13 cellular contexts compared by ENCODE assay signal in genomic region chr13:106156468-106156867, GRCh38.
DNase-seq lines count a peak whose midpoint lies in the region; ATAC-seq and TF ChIP-seq lines count a peak whose summit lies in the region.
"Had no signal": no experiment of that assay in that cellular context is flagged by ENCODE, and none has a peak within 500 bp of the region (broad histone marks: within the 10 kb centered on the region; RNA-seq: fewer than 3 reads in every experiment).

No MANE protein-coding gene starts in this region.

- no peaks in the 10 kb centered on the region for H3K9me3 ChIP-seq in mesodermal cell (ENCODE audit: control insufficient read depth, low read length)
- H3K9me3 ChIP-seq: SJCRH30, tibial artery had no signal

- no peak overlapping the region for H3K4me3 ChIP-seq in mesodermal cell (ENCODE audit: extremely low read depth, insufficient read depth, low read length, poor library complexity, severe bottlenecking)
- H3K4me3 ChIP-seq: SJCRH30, tibial artery had no signal

- in situ Hi-C loops in G401 (cut with HindIII; ENCODE audit: low sequenced_read_pairs) = no loop called here

- peak overlapping the region; percentile 4 for H3K27ac ChIP-seq in mesodermal cell (ENCODE audit: low read depth, low read length, severe bottlenecking)
- H3K27ac ChIP-seq: SJCRH30, tibial artery had no signal

- peaks cover 12% of the 10 kb centered on the region for H3K4me1 ChIP-seq in mesodermal cell (ENCODE audit: control insufficient read depth, insufficient read depth, low read length, poor library complexity, severe bottlenecking)

- no peaks in the 10 kb centered on the region for H3K36me3 ChIP-seq in mesodermal cell (ENCODE audit: control insufficient read depth, insufficient read depth, low read length)
- H3K36me3 ChIP-seq: SJCRH30, tibial artery had no signal

- WGBS in mesodermal cell (ENCODE audit: insufficient coverage in 2 of 2), 2 experiments = no CpG with 5 or more reads among the region's 4 CpGs

- ATAC-seq in HG03045 (IDR thresholded peaks at IDR 0.05; ENCODE audit: unreplicated experiment) = no peak
- ATAC-seq: activated T-helper 17 cell treated with anti-CD3 and anti-CD28 coated beads, Interleukin-2, amount 50 U/mL, for 72 hours had no signal

- DNase-seq in AG09319 (ENCODE audit: extremely low read depth, low read depth) (peak; percentile 80), LoVo (ENCODE audit: low spot score) (peak; percentile 31), dedifferentiated amniotic fluid mesenchymal stem cell (ENCODE audit: extremely low spot score) (peak; percentile 87), NOMO-1 (lab: John Stamatoyannopoulos, UW; ENCODE audit: unreplicated experiment in 2 of 2) (no peak), G401 (ENCODE audit: low spot score) (no peak), NCI-H2227 (lab: John Stamatoyannopoulos, UW; ENCODE audit: unreplicated experiment) (no peak)
- DNase-seq: CD4-positive, alpha-beta T cell; NCI-H2107; SJCRH30; tibial artery had no signal

- no peak for TF ChIP-seq CTCF in AG09319 (IDR thresholded peaks at IDR 0.05; ENCODE audit: low read depth, low read length)

Comparison
In these comparisons a context has a peak if more than half of its experiments do, and no peak if none do; other contexts are left out.
1. DNase-seq: peak in AG09319 (single experiment), LoVo (single experiment) and dedifferentiated amniotic fluid mesenchymal stem cell (single experiment); none in NOMO-1 (0 of 2), G401 (single experiment) and NCI-H2227 (single experiment).